In genomic region chr6:160520043-160520904, GRCh38 we compare ENCODE assay signal across 8 cellular contexts.
DNase-seq lines count a peak whose midpoint lies in the region; ATAC-seq and TF ChIP-seq lines count a peak whose summit lies in the region.

No MANE protein-coding gene starts in this region.

- H3K4me1 ChIP-seq in A673 (ENCODE audit: insufficient read depth, low read length, poor library complexity, severe bottlenecking) (no peaks in the 10 kb centered on the region), ectodermal cell (ENCODE audit: control insufficient read depth, insufficient read depth, low read length) (no peaks in the 10 kb centered on the region)

- H3K36me3 Mint-ChIP-seq in activated CD8-positive, alpha-beta T cell treated with anti-CD3 and anti-CD28 coated beads, Interleukin-2, amount 10 ng/mL, durations not matched to agents 7 days and 5 days (ENCODE audit: low read depth), result peaks cover 3% of the 10 kb centered on the region

- 1 to 2% methylated on average over 73 of the region's 73 CpGs for WGBS in ectodermal cell, 2 experiments

- H3K4me1 Mint-ChIP-seq in activated CD8-positive, alpha-beta T cell treated with anti-CD3 and anti-CD28 coated beads, Interleukin-2, amount 10 ng/mL, durations not matched to agents 7 days and 5 days (ENCODE audit: low read depth), result peaks cover 25% of the 10 kb centered on the region

- intact Hi-C loops in A673 (cut with micrococcal nuclease; ENCODE audit: unreplicated experiment), result loop anchor here (1.0 to 10.0 kb wide), 3 partner anchors 149 to 855 kb away; no protein-coding TSS in a partner anchor

- DNase-seq in A673 (ENCODE audit: low spot score) (peak; percentile 71), NCI-H345 treated with DMSO at 0.1 percent for 48 hours (lab: John Stamatoyannopoulos, UW; ENCODE audit: unreplicated experiment) (peak; percentile 29), lung microvascular endothelial cell (ENCODE audit: low read depth in 2 of 2) (peak; percentile 42 to 55)
- DNase-seq in activated CD8-positive, alpha-beta T cell treated with anti-CD3 and anti-CD28 coated beads, Interleukin-2, amount 10 ng/mL, durations not matched to agents 7 days and 5 days, result peak; percentile 81
- peak; percentile 57 to 70 (median 67) for DNase-seq in stimulated activated CD4-positive, alpha-beta T cell treated with anti-CD3 and anti-CD28 coated beads, TNF-alpha, amount 100 ng/mL, for 4 hours (ENCODE audit: low read depth in 3 of 3)

- TF ChIP-seq CTCF in A673 (conservative IDR thresholded peaks at IDR 0.05; ENCODE audit: low read depth, low read length), result no peak; the same call in 1 of the 2 replicates

- H3K36me3 ChIP-seq in A673 (ENCODE audit: insufficient read depth, low read length, poor library complexity, severe bottlenecking) (no peaks in the 10 kb centered on the region), ectodermal cell (ENCODE audit: control insufficient read depth, insufficient read depth, low read length) (no peaks in the 10 kb centered on the region)

- peaks cover 13% of the 10 kb centered on the region for H3K27me3 ChIP-seq in A673 (replicated peaks; ENCODE audit: insufficient read depth, low read depth, low read length, poor library complexity)
- H3K27me3 ChIP-seq in ectodermal cell (ENCODE audit: control insufficient read depth, insufficient read depth, low read length, poor library complexity, severe bottlenecking), result no peaks in the 10 kb centered on the region

- ATAC-seq in GM18517 (IDR thresholded peaks at IDR 0.05; ENCODE audit: unreplicated experiment) (peak; percentile 56), HG03039 (IDR thresholded peaks at IDR 0.05; ENCODE audit: unreplicated experiment) (peak; percentile 44)
- peak; percentile 90 for ATAC-seq in activated CD8-positive, alpha-beta T cell treated with anti-CD3 and anti-CD28 coated beads, Interleukin-2, amount 10 ng/mL, durations not matched to agents 7 days and 5 days

- peak overlapping the region; percentile 94 for H3K4me3 Mint-ChIP-seq in activated CD8-positive, alpha-beta T cell treated with anti-CD3 and anti-CD28 coated beads, Interleukin-2, amount 10 ng/mL, durations not matched to agents 7 days and 5 days

- no peaks in the 10 kb centered on the region for H3K9me3 Mint-ChIP-seq in activated CD8-positive, alpha-beta T cell treated with anti-CD3 and anti-CD28 coated beads, Interleukin-2, amount 10 ng/mL, durations not matched to agents 7 days and 5 days (ENCODE audit: insufficient read depth)

- H3K9me3 ChIP-seq in A673 (ENCODE audit: low read depth, low read length, poor library complexity, severe bottlenecking) (no peaks in the 10 kb centered on the region), ectodermal cell (ENCODE audit: control insufficient read depth, low read length) (no peaks in the 10 kb centered on the region)

- no peak overlapping the region for H3K27ac ChIP-seq in A673 (ENCODE audit: low read depth, low read length, poor library complexity, severe bottlenecking)
- H3K27ac ChIP-seq in ectodermal cell (ENCODE audit: insufficient read depth, low read depth, low read length, poor library complexity, severe bottlenecking), result peak overlapping the region; percentile 11

- CTCF ChIA-PET in A673 (lab: Charles Lee), result interaction anchor here (0.5 to 1.9 kb wide), 2 partner anchors 14 to 186 kb away, joined by 3 to 10 read pairs; no protein-coding TSS in a partner anchor
- CTCF ChIA-PET in activated CD8-positive, alpha-beta T cell treated with anti-CD3 and anti-CD28 coated beads, Interleukin-2, amount 10 ng/mL, durations not matched to agents 7 days and 5 days (lab: Charles Lee), result interaction anchor here (0.6 to 8.0 kb wide), 22 partner anchors 8 to 853 kb away, joined by 3 to 73 read pairs (median 4); no protein-coding TSS in a partner anchor

- H3K4me3 ChIP-seq in A673 (ENCODE audit: low read depth, low read length, poor library complexity, severe bottlenecking), result peak overlapping the region; percentile 49
- peak overlapping the region; percentile 61 for H3K4me3 ChIP-seq in ectodermal cell (ENCODE audit: insufficient read depth, low read depth, low read length)

- POLR2A ChIA-PET in A673 (lab: Charles Lee; ENCODE audit: low non-redundant PET), result no interaction called here
- POLR2A ChIA-PET in activated CD8-positive, alpha-beta T cell treated with anti-CD3 and anti-CD28 coated beads, Interleukin-2, amount 10 ng/mL, durations not matched to agents 7 days and 5 days (lab: Charles Lee), result interaction anchor here (0.7 to 1.1 kb wide), 6 partner anchors 24 to 794 kb away, joined by 3 to 5 read pairs (median 4); no protein-coding TSS in a partner anchor

- H3K27me3 Mint-ChIP-seq in activated CD8-positive, alpha-beta T cell treated with anti-CD3 and anti-CD28 coated beads, Interleukin-2, amount 10 ng/mL, durations not matched to agents 7 days and 5 days (ENCODE audit: low read depth), result peaks cover 32% of the 10 kb centered on the region

- peak overlapping the region; percentile 95 for H3K27ac Mint-ChIP-seq in activated CD8-positive, alpha-beta T cell treated with anti-CD3 and anti-CD28 coated beads, Interleukin-2, amount 10 ng/mL, durations not matched to agents 7 days and 5 days

- BruUV-seq in A673 (replicated peaks; lab: Mats Ljungman, UMichigan), result no TSS peak

Comparison
In these comparisons a context has a peak if more than half of its experiments do, and no peak if none do; other contexts are left out.
1. DNase-seq: peak in every context shown above with its lines; median percentile 81 in activated CD8-positive, alpha-beta T cell treated with anti-CD3 and anti-CD28 coated beads, Interleukin-2, amount 10 ng/mL, durations not matched to agents 7 days and 5 days; 71 in A673; 67 in stimulated activated CD4-positive, alpha-beta T cell treated with anti-CD3 and anti-CD28 coated beads, TNF-alpha, amount 100 ng/mL, for 4 hours; 48 in lung microvascular endothelial cell; 29 in NCI-H345 treated with DMSO at 0.1 percent for 48 hours.